15 cellular contexts compared by ENCODE assay signal in the genomic region with DNA sequence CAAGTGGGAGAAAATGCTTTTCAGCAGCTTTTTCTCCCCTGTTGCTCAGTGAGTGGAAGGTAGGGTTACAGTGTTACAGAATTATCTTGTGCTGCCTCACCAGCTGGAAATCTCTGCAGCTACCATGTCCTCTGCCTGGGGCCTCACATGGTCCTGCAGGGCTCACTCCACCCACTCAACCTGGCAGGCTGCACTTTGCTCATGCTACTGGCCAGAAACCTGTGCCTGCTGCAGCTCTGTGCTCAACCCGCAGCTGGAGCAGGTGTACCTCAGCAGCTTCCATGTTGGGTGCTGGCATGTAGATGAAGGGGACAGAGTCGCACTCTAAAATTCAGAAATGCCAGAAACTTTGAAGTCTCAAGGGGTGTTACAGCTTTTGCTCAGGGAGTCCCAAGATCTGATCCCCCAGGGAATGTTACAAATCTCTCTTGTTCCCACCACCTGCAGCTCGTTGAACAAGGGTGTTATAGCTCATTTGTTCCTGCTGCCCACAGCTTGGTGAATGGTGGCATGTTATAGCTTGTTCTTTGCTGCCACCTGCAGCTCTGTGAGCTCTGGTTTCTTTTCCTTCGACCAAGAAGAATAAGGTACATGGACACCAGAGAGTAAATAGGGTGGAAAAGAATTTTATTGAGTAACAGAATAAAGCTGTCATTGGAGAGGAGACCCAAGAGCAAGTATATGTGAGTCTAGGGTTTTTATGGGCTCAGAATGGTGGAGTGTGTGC.
DNase-seq lines count a peak whose midpoint lies in the region; ATAC-seq, FAIRE-seq and TF ChIP-seq lines count a peak whose summit lies in the region.
"Had no signal": no experiment of that assay in that cellular context is flagged by ENCODE, and none has a peak within 500 bp of the region (broad histone marks: within the 10 kb centered on the region; RNA-seq: fewer than 3 reads in every experiment).

No MANE protein-coding gene starts in this region.

- H3K79me2 ChIP-seq in OCI-LY3 (ENCODE audit: low read length), result no peaks in the 10 kb centered on the region

- no peaks in the 10 kb centered on the region for H3K4me1 ChIP-seq in OCI-LY3 (ENCODE audit: low read length)

- no peak overlapping the region; the same call in 1 of the 2 replicates for H3K9ac ChIP-seq in OCI-LY3 (ENCODE audit: low read length)

- no peaks in the 10 kb centered on the region for H3K27me3 ChIP-seq in OCI-LY3 (ENCODE audit: low read depth, low read length)

- H4K20me1 ChIP-seq in OCI-LY3 (ENCODE audit: insufficient read depth, low read length), result no peaks in the 10 kb centered on the region

- H3K4me2 ChIP-seq in OCI-LY3 (ENCODE audit: low read length), result peak overlapping the region; percentile 54

- no peak for FAIRE-seq in HTR-8/SVneo (lab: Jason Lieb, UNC)

- peak overlapping the region; percentile 57 for H3K4me3 ChIP-seq in OCI-LY3 (ENCODE audit: low read length)

- no peak overlapping the region for H3K27ac ChIP-seq in OCI-LY3 (ENCODE audit: low read length)
- H3K27ac ChIP-seq: epithelial cell of prostate, HL-60 had no signal

- H3K36me3 ChIP-seq in OCI-LY3 (replicated peaks; ENCODE audit: low read depth, low read length), result no peaks in the 10 kb centered on the region

- H2AFZ ChIP-seq in OCI-LY3 (ENCODE audit: low read depth, low read length), result peak overlapping the region; percentile 86

- DNase-seq in DMS53 treated with DMSO at 0.1 percent for 48 hours (lab: John Stamatoyannopoulos, UW; ENCODE audit: unreplicated experiment) (peak; percentile 15), HTR-8/SVneo (ENCODE audit: insufficient read length, low spot score) (peak; percentile 0), left kidney (ENCODE audit: low read depth, low spot score) (peak; percentile 54), hippocampal formation (lab: John Stamatoyannopoulos, UW) (no peak)
- DNase-seq in activated CD4-positive, CD25-positive, alpha-beta regulatory T cell (lab: John Stamatoyannopoulos, UW), result no peak
- no peak for DNase-seq in effector CD8-positive, alpha-beta T cell (lab: John Stamatoyannopoulos, UW)
- DNase-seq: activated B cell treated with CpG ODN at 0.5 μM for 24 hours; activated T-cell treated with anti-CD3 and anti-CD28 coated beads, Interleukin-2, amount 50 U/mL, for 48 hours; C1 segment of cervical spinal cord; NCI-H187; stimulated activated CD8-positive, alpha-beta memory T cell treated with anti-CD3 and anti-CD28 coated beads, Interleukin-4, amount 100 ng/mL, for 48 hours had no signal

- H3K9me3 ChIP-seq in OCI-LY3 (ENCODE audit: insufficient read depth, low read length), result no peaks in the 10 kb centered on the region

- ATAC-seq in GM19455 (IDR thresholded peaks at IDR 0.05; ENCODE audit: unreplicated experiment), result no peak

- peak; percentile 68 for TF ChIP-seq CTCF in OCI-LY3 (IDR thresholded peaks at IDR 0.05; ENCODE audit: low read depth, low read length)

Comparison
In these comparisons a context has a peak if more than half of its experiments do, and no peak if none do; other contexts are left out.
1. DNase-seq: peak in DMS53 treated with DMSO at 0.1 percent for 48 hours (single experiment), HTR-8/SVneo (single experiment) and left kidney (single experiment); none in activated CD4-positive, CD25-positive, alpha-beta regulatory T cell (0 of 4), effector CD8-positive, alpha-beta T cell (single experiment) and hippocampal formation (0 of 2).